17 cellular contexts compared by ENCODE assay signal in genomic region chr2:219901155-219901554, GRCh38.
DNase-seq lines count a peak whose midpoint lies in the region; ATAC-seq, FAIRE-seq and TF ChIP-seq lines count a peak whose summit lies in the region.
"Had no signal": no experiment of that assay in that cellular context is flagged by ENCODE, and none has a peak within 500 bp of the region (broad histone marks: within the 10 kb centered on the region; RNA-seq: fewer than 3 reads in every experiment).

No MANE protein-coding gene starts in this region.

- CTCF ChIA-PET in GM12878 (lab: Yijun Ruan, JAX) = no interaction called here

- SMC1A ChIA-PET in GM12878 (lab: Charles Lee; ENCODE audit: uncharacterized antibody, unreplicated experiment) = no interaction called here

- no peaks in the 10 kb centered on the region for H3K79me2 ChIP-seq in GM12878 (ENCODE audit: control insufficient read depth, insufficient read depth, low read length)

- WGBS in GM12878 (ENCODE audit: insufficient coverage, insufficient replicate concordance, low lambda C conversion rate, missing lambda C conversion rate) = 2% methylated on average over 7 of the region's 7 CpGs

- no peak for FAIRE-seq in GM12878 (lab: Jason Lieb, UNC)

- ATAC-seq in GM18861 (IDR thresholded peaks at IDR 0.05; ENCODE audit: unreplicated experiment) (peak; percentile 72), GM21526 (IDR thresholded peaks at IDR 0.05; ENCODE audit: low FRiP score, unreplicated experiment) (peak; percentile 76), HG03280 (IDR thresholded peaks at IDR 0.05; ENCODE audit: unreplicated experiment) (peak; percentile 97), GM12878 (peak; percentile 93), HG02678 (IDR thresholded peaks at IDR 0.05; ENCODE audit: unreplicated experiment) (no peak)
- ATAC-seq: left ventricle myocardium superior, upper lobe of right lung had no signal

- H3K4me3 ChIP-seq in GM12878 (no peak overlapping the region), brain microvascular endothelial cell (ENCODE audit: low read depth, low read length) (no peak overlapping the region)
- H3K4me3 ChIP-seq: esophagus squamous epithelium, right atrium auricular region, upper lobe of right lung had no signal

- POLR2A ChIA-PET in GM12878 (lab: Charles Lee) = no interaction called here

- intact Hi-C loops in GM12878 (cut with micrococcal nuclease; ENCODE audit: unreplicated experiment) = no loop called here

- H3K9me3 ChIP-seq in GM12878 (replicated peaks; ENCODE audit: control insufficient read depth, insufficient read depth, low read length) = no peaks in the 10 kb centered on the region
- H3K9me3 ChIP-seq: esophagus squamous epithelium, right atrium auricular region, upper lobe of right lung had no signal

- RAD21 ChIA-PET in GM12878 (lab: Charles Lee; ENCODE audit: unreplicated experiment) = interaction anchor here (1.2 kb wide), 1 partner anchor 11 kb away, joined by 3 read pairs; no protein-coding TSS in a partner anchor

- TF ChIP-seq RAD21 in GM12878 (IDR thresholded peaks at IDR 0.05; ENCODE audit: insufficient read depth, low read depth, low read length) = no peak

- H2AFZ ChIP-seq in GM12878 (ENCODE audit: control insufficient read depth, low read depth, low read length) = no peak overlapping the region

- H3K4me2 ChIP-seq in GM12878 (ENCODE audit: control insufficient read depth, insufficient read depth) = no peak overlapping the region

- no peaks in the 10 kb centered on the region for H3K4me1 ChIP-seq in GM12878 (ENCODE audit: control insufficient read depth, insufficient read depth, low read length)
- H3K4me1 ChIP-seq: esophagus squamous epithelium, right atrium auricular region, upper lobe of right lung had no signal

- no peaks in the 10 kb centered on the region for H3K36me3 ChIP-seq in GM12878 (ENCODE audit: control insufficient read depth in 2 of 2, insufficient read depth in 2 of 2, low read length in 1 of 2)
- H3K36me3 ChIP-seq in brain microvascular endothelial cell (replicated peaks) = no peaks in the 10 kb centered on the region
- H3K36me3 ChIP-seq: esophagus squamous epithelium, right atrium auricular region, upper lobe of right lung had no signal

- in situ Hi-C loops in GM12878 (cut with MboI) = no loop called here
- in situ Hi-C loops in brain microvascular endothelial cell (cut with HindIII; ENCODE audit: low pct_ligation_motif_present, low sequenced_read_pairs) = no loop called here

- H3K27ac ChIP-seq in GM12878 (ENCODE audit: control insufficient read depth, insufficient read depth) = no peak overlapping the region
- no peak overlapping the region for H3K27ac ChIP-seq in brain microvascular endothelial cell
- H3K27ac ChIP-seq: esophagus squamous epithelium, right atrium auricular region, upper lobe of right lung had no signal

- H3K27me3 ChIP-seq in GM12878 (replicated peaks in 1 of 2; ENCODE audit: control insufficient read depth in 2 of 2, insufficient read depth in 2 of 2, low read length in 1 of 2) = no peaks in the 10 kb centered on the region
- H3K27me3 ChIP-seq in brain microvascular endothelial cell (replicated peaks) = no peaks in the 10 kb centered on the region
- H3K27me3 ChIP-seq: esophagus squamous epithelium, right atrium auricular region, upper lobe of right lung had no signal

- H4K20me1 ChIP-seq in GM12878 (ENCODE audit: control insufficient read depth, insufficient read depth) = no peaks in the 10 kb centered on the region

- peak; percentile 46 to 70; a peak in 2 of 4 replicates for TF ChIP-seq EP300 in GM12878 (IDR thresholded peaks at IDR 0.05; ENCODE audit: borderline replicate concordance in 1 of 2, control insufficient read depth in 1 of 2, low read depth in 2 of 2, low read length in 2 of 2)

- no peak for TF ChIP-seq POLR2A in GM12878 (IDR thresholded peaks at IDR 0.05; ENCODE audit: low read depth, low read length)

- DNase-seq in GM12878 (ENCODE audit: low read depth, low spot score) (peak; percentile 21), brain microvascular endothelial cell (no peak), NCI-H2029 (lab: John Stamatoyannopoulos, UW) (no peak), SW 1271 (lab: John Stamatoyannopoulos, UW) (no peak)
- DNase-seq: activated gamma-delta T cell treated with Interleukin-2 at 50 U/mL for 16 hours; DMS153; esophagus squamous epithelium; hypothalamus; left ventricle myocardium superior; NCI-H1048; stimulated activated CD8-positive, alpha-beta memory T cell treated with anti-CD3 and anti-CD28 coated beads, Interleukin-4, amount 100 ng/mL, for 48 hours; upper lobe of right lung had no signal

- no peak overlapping the region for H3K9ac ChIP-seq in GM12878 (ENCODE audit: control insufficient read depth, insufficient read depth, low read length)

- TF ChIP-seq CTCF in GM12878 (IDR thresholded peaks at IDR 0.05 in 2 of 3, conservative IDR thresholded peaks at IDR 0.05 in 1 of 3; ENCODE audit: control insufficient read depth in 2 of 3, extremely low read depth in 1 of 3, insufficient read depth in 1 of 3, low read depth in 3 of 3, low read length in 3 of 3) (no peak), brain microvascular endothelial cell (IDR thresholded peaks at IDR 0.05; ENCODE audit: low read depth, low read length, missing control alignments) (no peak)

- no TSS peak for BruUV-seq in GM12878 (replicated peaks; lab: Mats Ljungman, UMichigan)

TF ChIP-seq in GM12878, 131 proteins besides CTCF, POLR2A, EP300 and RAD21 (continues in another document):
- TF ChIP-seq ETV6 (conservative IDR thresholded peaks at IDR 0.05 in 1 of 2, IDR thresholded peaks at IDR 0.05 in 1 of 2; ENCODE audit: borderline replicate concordance in 1 of 2, low read depth in 1 of 2) = no peak
- TF ChIP-seq PBX3 (IDR thresholded peaks at IDR 0.05; ENCODE audit: insufficient replicate concordance, low read depth, low read length) = no peak
- TF ChIP-seq CHD2 (IDR thresholded peaks at IDR 0.05; ENCODE audit: borderline replicate concordance, low read depth, low read length) = no peak
- TF ChIP-seq EED (IDR thresholded peaks at IDR 0.05; ENCODE audit: low read depth) = no peak
- TF ChIP-seq IKZF1 (conservative IDR thresholded peaks at IDR 0.05) = no peak
- TF ChIP-seq, protein P1, sequence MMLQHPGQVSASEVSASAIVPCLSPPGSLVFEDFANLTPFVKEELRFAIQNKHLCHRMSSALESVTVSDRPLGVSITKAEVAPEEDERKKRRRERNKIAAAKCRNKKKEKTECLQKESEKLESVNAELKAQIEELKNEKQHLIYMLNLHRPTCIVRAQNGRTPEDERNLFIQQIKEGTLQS (IDR thresholded peaks at IDR 0.05; ENCODE audit: borderline replicate concordance, extremely low read depth, low read depth, low read length) = no peak
- TF ChIP-seq MYB (IDR thresholded peaks at IDR 0.05; ENCODE audit: borderline replicate concordance, low read depth, low read length) = no peak
- peak; percentile 51; the same call in 1 of the 3 replicates for TF ChIP-seq POU2F2 (IDR thresholded peaks at IDR 0.05; ENCODE audit: borderline replicate concordance, low read depth, low read length)
- no peak for TF ChIP-seq NR2C1 (IDR thresholded peaks at IDR 0.05)
- no peak for TF ChIP-seq CREB1 (IDR thresholded peaks at IDR 0.05; ENCODE audit: low read depth)
- TF ChIP-seq BHLHE40 (IDR thresholded peaks at IDR 0.05; ENCODE audit: borderline replicate concordance in 1 of 2, low read depth in 2 of 2, low read length in 1 of 2) = peak in 1 of 2 experiments; percentile 25; a peak in 1 of 4 replicates
- peak; percentile 85 for TF ChIP-seq MEF2B (IDR thresholded peaks at IDR 0.05; ENCODE audit: partially characterized antibody, poor library complexity, severe bottlenecking)
- no peak for TF ChIP-seq ZBED1 (IDR thresholded peaks at IDR 0.05; ENCODE audit: borderline replicate concordance)
- no peak for TF ChIP-seq BCLAF1 (IDR thresholded peaks at IDR 0.05)
- TF ChIP-seq POLR2AphosphoS5 (IDR thresholded peaks at IDR 0.05; ENCODE audit: low read length) = no peak
- no peak for TF ChIP-seq JUNB (IDR thresholded peaks at IDR 0.05)
- no peak for TF ChIP-seq SUPT20H (IDR thresholded peaks at IDR 0.05; ENCODE audit: borderline replicate concordance, control insufficient read depth, low read depth, low read length)
- peak; percentile 26; the same call in 1 of the 2 replicates for TF ChIP-seq RUNX3 (IDR thresholded peaks at IDR 0.05; ENCODE audit: low read length)
- no peak for TF ChIP-seq TARDBP (IDR thresholded peaks at IDR 0.05; ENCODE audit: borderline replicate concordance)
